ENCODE assay signal across 26 cellular contexts in genomic region chr1:244962140-244962539, GRCh38.
DNase-seq lines count a peak whose midpoint lies in the region; ATAC-seq lines count a peak whose summit lies in the region.
"Had no signal": no experiment of that assay in that cellular context is flagged by ENCODE, and none has a peak within 500 bp of the region (broad histone marks: within the 10 kb centered on the region; RNA-seq: fewer than 3 reads in every experiment).

No MANE protein-coding gene starts in this region.

- H3K4me3 ChIP-seq in skeletal muscle tissue (ENCODE audit: low read length in 3 of 3), result peak overlapping the region in 1 of 3 donors; percentile 6
- H3K4me3 ChIP-seq: ascending aorta, coronary artery, left ventricle myocardium inferior, neural progenitor cell, right atrium auricular region, testis, uterus had no signal

- no peaks in the 10 kb centered on the region for H3K27me3 ChIP-seq in skeletal muscle tissue (ENCODE audit: control insufficient read depth in 3 of 3, insufficient read depth in 3 of 3, low read length in 3 of 3)
- H3K27me3 ChIP-seq: ascending aorta, neural progenitor cell, right atrium auricular region, testis, uterus had no signal

- peak overlapping the region; percentile 86 for H3K27ac ChIP-seq in skeletal muscle tissue (ENCODE audit: low read depth, low read length)
- H3K27ac ChIP-seq: left ventricle myocardium inferior, neural progenitor cell, right atrium auricular region, testis had no signal

- no peaks in the 10 kb centered on the region for H3K9me3 ChIP-seq in skeletal muscle tissue (ENCODE audit: control insufficient read depth in 3 of 3, low read length in 3 of 3)
- H3K9me3 ChIP-seq: ascending aorta, left ventricle myocardium inferior, right atrium auricular region, testis, uterus had no signal

- H3K9ac ChIP-seq in skeletal muscle tissue (ENCODE audit: low read depth in 1 of 3, low read length in 3 of 3), result no peak overlapping the region
- H3K9ac ChIP-seq: neural progenitor cell had no signal

- H3K4me1 ChIP-seq in skeletal muscle tissue (ENCODE audit: control insufficient read depth in 3 of 3, insufficient read depth in 3 of 3, low read length in 3 of 3), result peaks cover 22 to 42% (median 39%) of the 10 kb centered on the region in 3 donors

- H3K36me3 ChIP-seq in skeletal muscle tissue (ENCODE audit: control insufficient read depth in 3 of 3, insufficient read depth in 3 of 3, low read length in 3 of 3), result no peaks in the 10 kb centered on the region
- H3K36me3 ChIP-seq: ascending aorta, left ventricle myocardium inferior, neural progenitor cell, right atrium auricular region, uterus had no signal

- ATAC-seq in HG02981 (IDR thresholded peaks at IDR 0.05; ENCODE audit: unreplicated experiment), result no peak
- ATAC-seq: activated T-cell treated with anti-CD3 and anti-CD28 coated beads, Interleukin-2, amount 50 U/mL, for 72 hours; CD8-positive, alpha-beta T cell; effector memory CD8-positive, alpha-beta T cell; SK-N-SH treated with all-trans-retinoic acid at 6 μM for 48 hours; stimulated activated naive CD8-positive, alpha-beta T cell treated with anti-CD3 and anti-CD28 coated beads, Interleukin-15, Interleukin-2, amounts not matched to agents 100 U/mL and 50 U/mL, for 24 hours had no signal

- DNase-seq in NCI-H748 (lab: John Stamatoyannopoulos, UW; ENCODE audit: unreplicated experiment), result peak; percentile 5
- no peak for DNase-seq in NCI-H748 treated with DMSO at 0.1 percent for 48 hours (lab: John Stamatoyannopoulos, UW)
- DNase-seq in NCI-H2227 (lab: John Stamatoyannopoulos, UW; ENCODE audit: unreplicated experiment), result peak; percentile 67
- peak; percentile 5 for DNase-seq in dermis blood vessel endothelial cell
- DNase-seq in NCI-H1436 (lab: John Stamatoyannopoulos, UW), result no peak
- no peak for DNase-seq in EL
- DNase-seq: activated CD4-positive, alpha-beta T cell treated with anti-CD3 and anti-CD28 coated beads, Interleukin-2, amount 50 U/mL, for 4 hours; activated T-cell treated with anti-CD3 and anti-CD28 coated beads, Interleukin-2, amount 50 U/mL, for 72 hours; CD8-positive, alpha-beta T cell; effector memory CD8-positive, alpha-beta T cell; left ventricle myocardium inferior; mesendoderm; NCI-H1930; NCI-H345; NCI-H82; stimulated activated CD4-positive, alpha-beta T cell treated with anti-CD3 and anti-CD28 coated beads, Interleukin-1b, Interleukin-23, amount 100 ng/mL, for 48 hours; stimulated activated naive CD8-positive, alpha-beta T cell treated with anti-CD3 and anti-CD28 coated beads, Interleukin-15, Interleukin-2, amounts not matched to agents 100 U/mL and 50 U/mL, for 24 hours; testis; uterus had no signal

Comparison
In these comparisons a context has a peak if more than half of its experiments do, and no peak if none do; other contexts are left out.
1. DNase-seq: peak in NCI-H748 (single experiment), NCI-H2227 (single experiment) and dermis blood vessel endothelial cell (single experiment); none in NCI-H748 treated with DMSO at 0.1 percent for 48 hours (single experiment), NCI-H1436 (single experiment) and EL (single experiment).